Comparison of ENCODE assay signal across 17 cellular contexts in genomic region chr1:53340660-53341520, GRCh38. TPM values are rescaled to one million over a fixed set of nuclear protein-coding genes. Genes with fewer than 3 reads are reported as not detected.
DNase-seq lines count a peak whose midpoint lies in the region; ATAC-seq and TF ChIP-seq lines count a peak whose summit lies in the region.
"Had no signal": no experiment of that assay in that cellular context is flagged by ENCODE, and none has a peak within 500 bp of the region (broad histone marks: within the 10 kb centered on the region; RNA-seq: fewer than 3 reads in every experiment).

No MANE protein-coding gene starts in this region.

- ATAC-seq in GM21786 (IDR thresholded peaks at IDR 0.05; ENCODE audit: unreplicated experiment): no peak
- ATAC-seq: CD8-positive, alpha-beta T cell; T-cell had no signal

- H3K9me3 Mint-ChIP-seq in osteocyte (ENCODE audit: unreplicated experiment): no peaks in the 10 kb centered on the region
- H3K9me3 Mint-ChIP-seq: activated B cell treated with CpG ODN at 0.5 μM for 24 hours; CD8-positive, alpha-beta T cell; immature natural killer cell had no signal

- H3K9me3 ChIP-seq in stomach (no peaks in the 10 kb centered on the region), SJCRH30 (replicated peaks) (no peaks in the 10 kb centered on the region)
- H3K9me3 ChIP-seq: uterus had no signal

- intact Hi-C loops in stomach (cut with DNase I; ENCODE audit: low total_unique reads): no loop called here

- no peak overlapping the region for H3K27ac Mint-ChIP-seq in osteocyte (ENCODE audit: unreplicated experiment)
- H3K27ac Mint-ChIP-seq: activated B cell treated with CpG ODN at 0.5 μM for 24 hours; CD8-positive, alpha-beta T cell; immature natural killer cell; T-cell had no signal

- H3K4me3 Mint-ChIP-seq in osteocyte (ENCODE audit: unreplicated experiment): no peak overlapping the region
- H3K4me3 Mint-ChIP-seq: activated B cell treated with CpG ODN at 0.5 μM for 24 hours; CD8-positive, alpha-beta T cell; immature natural killer cell; T-cell had no signal

- no peak for TF ChIP-seq EP300 in stomach (IDR thresholded peaks at IDR 0.05)

- TF ChIP-seq CTCF in osteocyte (IDR thresholded peaks at IDR 0.05) (no peak), stomach (IDR thresholded peaks at IDR 0.05) (no peak)

- peaks cover 14% of the 10 kb centered on the region for H3K27me3 Mint-ChIP-seq in osteocyte (ENCODE audit: unreplicated experiment)
- H3K27me3 Mint-ChIP-seq: activated B cell treated with CpG ODN at 0.5 μM for 24 hours, T-cell had no signal

- DNase-seq in activated T-cell treated with anti-CD3 and anti-CD28 coated beads for 48 hours (ENCODE audit: low read depth): peak; percentile 30
- DNase-seq in activated T-cell treated with anti-CD3 and anti-CD28 coated beads for 4 hours: no peak
- peak; percentile 51 for DNase-seq in activated naive CD4-positive, alpha-beta T cell treated with anti-CD3 and anti-CD28 coated beads, Interleukin-2, amount 50 U/mL, for 16 hours
- peak; percentile 53 for DNase-seq in osteocyte (ENCODE audit: extremely low spot score, unreplicated experiment)
- peak; percentile 4 for DNase-seq in stomach
- DNase-seq in SJCRH30: no peak
- no peak for DNase-seq in NCI-H510A (lab: John Stamatoyannopoulos, UW)
- DNase-seq: ACHN; central memory CD4-positive, alpha-beta T cell; immature natural killer cell; NCI-H2107; uterus had no signal

- H3K4me1 ChIP-seq in stomach: no peaks in the 10 kb centered on the region
- H3K4me1 ChIP-seq in SJCRH30: peaks cover 2% of the 10 kb centered on the region; the same call in 1 of the 2 replicates
- H3K4me1 ChIP-seq: uterus had no signal

- H3K27ac ChIP-seq in stomach (no peak overlapping the region), SJCRH30 (no peak overlapping the region)
- H3K27ac ChIP-seq: RWPE1, uterus had no signal

- H3K27me3 ChIP-seq in stomach: peaks cover 0 to 30% (median 0%) of the 10 kb centered on the region in 3 donors
- H3K27me3 ChIP-seq in SJCRH30: peaks cover 30% of the 10 kb centered on the region
- H3K27me3 ChIP-seq: uterus had no signal

- H3K4me3 ChIP-seq in stomach (no peak overlapping the region), SJCRH30 (no peak overlapping the region)
- H3K4me3 ChIP-seq: uterus had no signal

- 91 to 95% (median 92%) methylated on average over 9 of the region's 9 CpGs for WGBS in stomach, 5 donors

- H3K36me3 ChIP-seq in stomach: no peaks in the 10 kb centered on the region
- H3K36me3 ChIP-seq in SJCRH30: no peaks in the 10 kb centered on the region
- H3K36me3 ChIP-seq: uterus had no signal

- peaks cover 7% of the 10 kb centered on the region for H3K4me1 Mint-ChIP-seq in osteocyte (ENCODE audit: unreplicated experiment)
- H3K4me1 Mint-ChIP-seq: immature natural killer cell had no signal

- H3K36me3 Mint-ChIP-seq in osteocyte (ENCODE audit: unreplicated experiment): no peaks in the 10 kb centered on the region
- H3K36me3 Mint-ChIP-seq: CD8-positive, alpha-beta T cell; T-cell had no signal

- no peak for TF ChIP-seq POLR2A in stomach (IDR thresholded peaks at IDR 0.05)

RNA-seq across cellular contexts. Expression of gene LRP8, which starts 13.0 kb away (rescaled TPM):
- total RNA-seq in osteocyte (4.4 and 6.3 TPM in 2 replicates), stomach (10 to 100 TPM in 1 of 5 donors, 1 to 10 TPM in 3, under 1 TPM in 1; 0.58 to 26.8 (median 3.5) TPM)
- polyA plus RNA-seq in stomach: 1 to 10 TPM in 2 of 3 donors, under 1 TPM in 1; 0.81 to 2.9 (median 1.1) TPM
- total RNA-seq in SJCRH30 (2014; rRNA removed; shearing (Covaris generic)): 17.9 and 21.4 TPM in 2 replicates

Comparison
In these comparisons a context has a peak if more than half of its experiments do, and no peak if none do; other contexts are left out.
1. DNase-seq: peak in activated T-cell treated with anti-CD3 and anti-CD28 coated beads for 48 hours (single experiment), activated naive CD4-positive, alpha-beta T cell treated with anti-CD3 and anti-CD28 coated beads, Interleukin-2, amount 50 U/mL, for 16 hours (single experiment), osteocyte (single experiment) and stomach (single experiment); none in activated T-cell treated with anti-CD3 and anti-CD28 coated beads for 4 hours (single experiment), SJCRH30 (0 of 2) and NCI-H510A (single experiment).